In genomic region chr4:128698386-128698785, GRCh38 we compare ENCODE assay signal across 26 cellular contexts.
"Had no signal": no experiment of that assay in that cellular context is flagged by ENCODE, and none has a peak within 500 bp of the region (broad histone marks: within the 10 kb centered on the region; RNA-seq: fewer than 3 reads in every experiment).

No MANE protein-coding gene starts in this region.

- H3K27ac Mint-ChIP-seq: IgD-negative memory B cell, T-cell had no signal

- H3K4me3 ChIP-seq: K562 had no signal

- H3K27me3 Mint-ChIP-seq: IgD-negative memory B cell, T-cell had no signal

- H3K36me3 Mint-ChIP-seq: T-cell had no signal

- DNase-seq: Kasumi-1, MM.1S, MV-4-11, NCI-H1048, NCI-H1105, NCI-H1417, NCI-H1436 treated with DMSO at 0.1 percent for 48 hours, NCI-H1694 treated with DMSO at 0.1 percent for 48 hours, NCI-H1930, NCI-H2081, NCI-H2107, NCI-H226, NCI-H446, NCI-H510A, NCI-H524 treated with DMSO at 0.1 percent for 48 hours, NCI-H69, NCI-H774, Right ventricle myocardium superior, RPMI8226, SK-N-SH, SW 1271, T-cell had no signal

- H3K4me1 Mint-ChIP-seq: IgD-negative memory B cell, T-cell had no signal

- H3K4me3 Mint-ChIP-seq: IgD-negative memory B cell, T-cell had no signal

- H3K27ac ChIP-seq: HL-60, KMS-11 had no signal

- ATAC-seq: K562, T-cell had no signal

- H3K9me3 ChIP-seq: SK-N-SH had no signal
